In genomic region chr10:73650537-73651331, GRCh38 we compare ENCODE assay signal across 9 cellular contexts. TPM values are rescaled to one million over a fixed set of nuclear protein-coding genes. Genes with fewer than 3 reads are reported as not detected.
DNase-seq lines count a peak whose midpoint lies in the region; ATAC-seq and TF ChIP-seq lines count a peak whose summit lies in the region.
"Had no signal": no experiment of that assay in that cellular context is flagged by ENCODE, and none has a peak within 500 bp of the region (broad histone marks: within the 10 kb centered on the region; RNA-seq: fewer than 3 reads in every experiment).

No MANE protein-coding gene starts in this region.

- H3K9me3 ChIP-seq in HEK293 (ENCODE audit: control insufficient read depth, insufficient read depth, low read depth, low read length): no peaks in the 10 kb centered on the region
- H3K9me3 ChIP-seq in mesodermal cell (ENCODE audit: control insufficient read depth, low read length): no peaks in the 10 kb centered on the region
- H3K9me3 ChIP-seq in effector memory CD4-positive, alpha-beta T cell (ENCODE audit: control insufficient read depth, low read length): no peaks in the 10 kb centered on the region

- H3K4me1 ChIP-seq in HEK293 (ENCODE audit: control insufficient read depth, insufficient read depth, low read length) (no peaks in the 10 kb centered on the region), mesodermal cell (ENCODE audit: control insufficient read depth, insufficient read depth, low read length, poor library complexity, severe bottlenecking) (peaks cover 59% of the 10 kb centered on the region)
- no peaks in the 10 kb centered on the region for H3K4me1 ChIP-seq in effector memory CD4-positive, alpha-beta T cell (ENCODE audit: control insufficient read depth, insufficient read depth, low read length, poor library complexity, severe bottlenecking)

- H3K27ac Mint-ChIP-seq in activated B cell treated with CpG ODN at 0.5 μM for 24 hours: no peak overlapping the region

- 94 to 100% methylated on average over 1 to 2 of the region's 5 CpGs for WGBS in mesodermal cell (ENCODE audit: insufficient coverage in 2 of 2), 2 experiments

- CTCF ChIA-PET in HEK293 (lab: Yijun Ruan, JAX): interaction anchor here (0.6 to 1.4 kb wide), 4 partner anchors 26 to 229 kb away, joined by 3 to 5 read pairs (median 3); no protein-coding TSS in a partner anchor
- CTCF ChIA-PET in activated B cell treated with CpG ODN at 0.5 μM for 24 hours (lab: Charles Lee): interaction anchor here (1.6 kb wide), 2 partner anchors 10 to 121 kb away, joined by 3 to 5 read pairs; no protein-coding TSS in a partner anchor

- H3K4me1 Mint-ChIP-seq in activated B cell treated with CpG ODN at 0.5 μM for 24 hours: peaks cover 12% of the 10 kb centered on the region

- TF ChIP-seq CTCF in HEK293 (tag by site-specific recombination; IDR thresholded peaks at IDR 0.05) (no peak), activated B cell treated with CpG ODN at 0.5 μM for 24 hours (IDR thresholded peaks at IDR 0.05) (no peak), omental fat pad (IDR thresholded peaks at IDR 0.05) (no peak)

- no peaks in the 10 kb centered on the region for H3K36me3 Mint-ChIP-seq in activated B cell treated with CpG ODN at 0.5 μM for 24 hours (ENCODE audit: low read depth)

- H3K27me3 Mint-ChIP-seq in activated B cell treated with CpG ODN at 0.5 μM for 24 hours: no peaks in the 10 kb centered on the region

- POLR2A ChIA-PET in HEK293 (lab: Yijun Ruan, JAX) (interaction anchor here (1.1 kb wide), 1 partner anchor 80 kb away, joined by 3 read pairs; no protein-coding TSS in a partner anchor), activated B cell treated with CpG ODN at 0.5 μM for 24 hours (lab: Charles Lee) (no interaction called here)

- ATAC-seq in activated B cell treated with CpG ODN at 0.5 μM for 24 hours (ENCODE audit: low read depth) (peak; percentile 33), omental fat pad (ENCODE audit: low FRiP score) (no peak), HG02571 (IDR thresholded peaks at IDR 0.05; ENCODE audit: unreplicated experiment) (no peak)

- intact Hi-C loops in activated B cell treated with CpG ODN at 0.5 μM for 24 hours (cut with micrococcal nuclease): no loop called here

- H3K9me3 Mint-ChIP-seq in activated B cell treated with CpG ODN at 0.5 μM for 24 hours: no peaks in the 10 kb centered on the region

- no peaks in the 10 kb centered on the region for H3K27me3 ChIP-seq in effector memory CD4-positive, alpha-beta T cell (replicated peaks; ENCODE audit: control insufficient read depth, insufficient read depth, low read length, poor library complexity, severe bottlenecking)

- H3K27ac ChIP-seq in HEK293 (ENCODE audit: extremely low read depth, low read depth, low read length) (no peak overlapping the region), mesodermal cell (ENCODE audit: low read depth, low read length, severe bottlenecking) (peak overlapping the region; percentile 96)
- H3K27ac ChIP-seq in effector memory CD4-positive, alpha-beta T cell (ENCODE audit: insufficient read depth, low read length, poor library complexity, severe bottlenecking): no peak overlapping the region

- peak; percentile 49 for DNase-seq in Daoy (ENCODE audit: low read depth)
- no peak for DNase-seq in activated B cell treated with CpG ODN at 0.5 μM for 24 hours
- DNase-seq in effector memory CD4-positive, alpha-beta T cell: no peak
- no peak for DNase-seq in omental fat pad (ENCODE audit: low spot score)
- DNase-seq in NCI-H510A treated with DMSO at 0.1 percent for 48 hours (lab: John Stamatoyannopoulos, UW): no peak
- DNase-seq: NCI-H2029 treated with DMSO at 0.1 percent for 48 hours had no signal

- H3K36me3 ChIP-seq in HEK293 (ENCODE audit: control insufficient read depth in 2 of 2, insufficient read depth in 1 of 2, low read length in 2 of 2) (no peaks in the 10 kb centered on the region), mesodermal cell (ENCODE audit: control insufficient read depth, insufficient read depth, low read length) (no peaks in the 10 kb centered on the region)
- H3K36me3 ChIP-seq in effector memory CD4-positive, alpha-beta T cell (ENCODE audit: control insufficient read depth, insufficient read depth, low read length): no peaks in the 10 kb centered on the region

- no peak overlapping the region for H3K4me3 Mint-ChIP-seq in activated B cell treated with CpG ODN at 0.5 μM for 24 hours

- no peak overlapping the region for H3K4me3 ChIP-seq in HEK293 (ENCODE audit: low read depth, low read length)
- peak overlapping the region; percentile 21 for H3K4me3 ChIP-seq in mesodermal cell (ENCODE audit: extremely low read depth, insufficient read depth, low read length, poor library complexity, severe bottlenecking)
- no peak overlapping the region for H3K4me3 ChIP-seq in effector memory CD4-positive, alpha-beta T cell (ENCODE audit: insufficient read depth, low read depth, low read length, poor library complexity, severe bottlenecking)

TF ChIP-seq in HEK293, 187 proteins besides CTCF, POLR2A, EP300 and RAD21 (continues in another document):
- no peak for TF ChIP-seq PRDM2 (tag by site-specific recombination; IDR thresholded peaks at IDR 0.05; ENCODE audit: borderline replicate concordance)
- peak; percentile 86 for TF ChIP-seq ZNF335 (tag by site-specific recombination; conservative IDR thresholded peaks at IDR 0.05)
- no peak for TF ChIP-seq ZNF362 (tag by site-specific recombination; IDR thresholded peaks at IDR 0.05)

RNA-seq across cellular contexts. Expression of gene SYNPO2L, which starts 5.1 kb away (rescaled TPM):
- total RNA-seq in Daoy (2014; rRNA removed; shearing (Covaris generic)): not detected in 2 replicates
- 0.05 TPM in 1 of 2 replicates, not detected in the other for total RNA-seq in activated B cell treated with CpG ODN at 0.5 μM for 24 hours
- polyA plus RNA-seq in mesodermal cell (2013, experiment 1 of 2): 2.9 TPM
- 2.2 TPM for polyA plus RNA-seq in mesodermal cell (2013, experiment 2 of 2)
- total RNA-seq in omental fat pad: under 1 TPM in 1 of 4 donors, not detected in 3; 0.13 TPM

RNA-seq across cellular contexts. Expression of gene MYOZ1, which starts 9.5 kb away (rescaled TPM):
- total RNA-seq in Daoy (2014; rRNA removed; shearing (Covaris generic)): not detected in 2 replicates
- total RNA-seq in activated B cell treated with CpG ODN at 0.5 μM for 24 hours: not detected in 2 replicates
- 2.3 TPM for polyA plus RNA-seq in mesodermal cell (2013, experiment 1 of 2)
- 1.9 TPM for polyA plus RNA-seq in mesodermal cell (2013, experiment 2 of 2)
- 1 to 10 TPM in 2 of 4 donors, under 1 TPM in 1, not detected in 1; 0.82 to 1.9 (median 1.6) TPM for total RNA-seq in omental fat pad

RNA-seq across cellular contexts. Expression of gene AGAP5, which starts 47.2 kb away (rescaled TPM):
- total RNA-seq in Daoy (2014; rRNA removed; shearing (Covaris generic)): 1.1 and 1.8 TPM in 2 replicates
- total RNA-seq in activated B cell treated with CpG ODN at 0.5 μM for 24 hours (9.5 and 15.0 TPM in 2 replicates), omental fat pad (1 to 10 TPM; 4.3 to 8.8 (median 5.4) TPM)
- polyA plus RNA-seq in mesodermal cell (2013, experiment 1 of 2): 4.9 TPM
- polyA plus RNA-seq in mesodermal cell (2013, experiment 2 of 2): 3.5 TPM

RNA-seq across cellular contexts. Expression of gene USP54, which starts 59.6 kb away (rescaled TPM):
- total RNA-seq in Daoy (2014; rRNA removed; shearing (Covaris generic)): 12.1 and 19.1 TPM in 2 replicates
- total RNA-seq in activated B cell treated with CpG ODN at 0.5 μM for 24 hours (9.0 and 10.8 TPM in 2 replicates), omental fat pad (10 to 100 TPM in 3 of 4 donors, 1 to 10 TPM in 1; 9.2 to 28.1 (median 20.2) TPM)
- polyA plus RNA-seq in mesodermal cell (2013, experiment 1 of 2): 22.5 TPM
- polyA plus RNA-seq in mesodermal cell (2013, experiment 2 of 2): 17.5 TPM
